1 cellular context compared by ENCODE assay signal in the genomic region with DNA sequence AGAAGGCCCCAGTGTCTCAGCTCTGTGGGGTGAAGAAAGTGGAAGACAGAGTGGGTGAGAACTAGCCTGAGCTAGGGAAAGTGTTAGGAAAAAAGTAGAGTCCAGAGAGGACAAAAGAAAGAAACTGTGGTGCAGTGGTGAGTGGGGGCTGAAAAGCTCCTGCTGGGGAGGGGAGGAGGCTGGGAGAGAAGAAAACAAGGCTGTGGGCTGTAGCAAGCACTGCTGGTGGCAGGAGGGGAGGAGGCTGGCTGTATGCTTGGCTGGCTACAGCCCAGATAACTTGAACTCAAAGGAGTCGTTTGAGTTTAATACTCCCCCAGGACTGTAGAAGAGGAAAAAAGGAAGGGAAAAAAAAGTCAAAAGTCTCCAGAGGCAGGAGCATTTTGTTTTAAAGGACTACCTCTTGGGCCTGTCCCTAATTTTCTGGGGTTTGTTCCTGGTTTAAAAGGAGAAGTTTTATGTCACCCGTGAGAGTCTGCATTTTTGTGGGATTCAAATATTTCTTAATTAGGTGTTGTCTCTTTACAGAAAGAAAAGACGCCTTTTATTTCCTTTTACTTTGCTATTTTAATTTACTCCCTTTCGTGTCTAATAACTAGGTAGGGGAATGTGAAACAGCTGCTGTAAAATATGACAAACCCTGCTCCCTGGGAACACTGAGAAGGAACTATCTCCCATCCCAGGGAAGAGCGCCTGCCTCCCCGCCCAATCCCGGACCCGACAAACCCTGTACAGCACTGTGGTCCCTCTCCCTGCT.
TF ChIP-seq lines count a peak whose summit lies in the region.

No MANE protein-coding gene starts in this region.

TF ChIP-seq in GM23338, 12 proteins besides CTCF, POLR2A, EP300 and RAD21 (continued from another document):
- TF ChIP-seq, protein P1, sequence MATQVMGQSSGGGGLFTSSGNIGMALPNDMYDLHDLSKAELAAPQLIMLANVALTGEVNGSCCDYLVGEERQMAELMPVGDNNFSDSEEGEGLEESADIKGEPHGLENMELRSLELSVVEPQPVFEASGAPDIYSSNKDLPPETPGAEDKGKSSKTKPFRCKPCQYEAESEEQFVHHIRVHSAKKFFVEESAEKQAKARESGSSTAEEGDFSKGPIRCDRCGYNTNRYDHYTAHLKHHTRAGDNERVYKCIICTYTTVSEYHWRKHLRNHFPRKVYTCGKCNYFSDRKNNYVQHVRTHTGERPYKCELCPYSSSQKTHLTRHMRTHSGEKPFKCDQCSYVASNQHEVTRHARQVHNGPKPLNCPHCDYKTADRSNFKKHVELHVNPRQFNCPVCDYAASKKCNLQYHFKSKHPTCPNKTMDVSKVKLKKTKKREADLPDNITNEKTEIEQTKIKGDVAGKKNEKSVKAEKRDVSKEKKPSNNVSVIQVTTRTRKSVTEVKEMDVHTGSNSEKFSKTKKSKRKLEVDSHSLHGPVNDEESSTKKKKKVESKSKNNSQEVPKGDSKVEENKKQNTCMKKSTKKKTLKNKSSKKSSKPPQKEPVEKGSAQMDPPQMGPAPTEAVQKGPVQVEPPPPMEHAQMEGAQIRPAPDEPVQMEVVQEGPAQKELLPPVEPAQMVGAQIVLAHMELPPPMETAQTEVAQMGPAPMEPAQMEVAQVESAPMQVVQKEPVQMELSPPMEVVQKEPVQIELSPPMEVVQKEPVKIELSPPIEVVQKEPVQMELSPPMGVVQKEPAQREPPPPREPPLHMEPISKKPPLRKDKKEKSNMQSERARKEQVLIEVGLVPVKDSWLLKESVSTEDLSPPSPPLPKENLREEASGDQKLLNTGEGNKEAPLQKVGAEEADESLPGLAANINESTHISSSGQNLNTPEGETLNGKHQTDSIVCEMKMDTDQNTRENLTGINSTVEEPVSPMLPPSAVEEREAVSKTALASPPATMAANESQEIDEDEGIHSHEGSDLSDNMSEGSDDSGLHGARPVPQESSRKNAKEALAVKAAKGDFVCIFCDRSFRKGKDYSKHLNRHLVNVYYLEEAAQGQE (IDR thresholded peaks at IDR 0.05; ENCODE audit: unreplicated experiment) = no peak
- TF ChIP-seq JUNB (IDR thresholded peaks at IDR 0.05; ENCODE audit: unreplicated experiment) (no peak), ZNF114 (CRISPR knock-in tag; IDR thresholded peaks at IDR 0.05) (no peak), EZH2phosphoT487 (IDR thresholded peaks at IDR 0.05; ENCODE audit: unreplicated experiment) (no peak), EZH2 (IDR thresholded peaks at IDR 0.05; ENCODE audit: low read depth, unreplicated experiment) (no peak), NANOG (IDR thresholded peaks at IDR 0.05; ENCODE audit: borderline replicate concordance) (no peak), CREB1 (CRISPR knock-in tag; IDR thresholded peaks at IDR 0.05; ENCODE audit: low read depth) (no peak)
- TF ChIP-seq, protein P2, sequence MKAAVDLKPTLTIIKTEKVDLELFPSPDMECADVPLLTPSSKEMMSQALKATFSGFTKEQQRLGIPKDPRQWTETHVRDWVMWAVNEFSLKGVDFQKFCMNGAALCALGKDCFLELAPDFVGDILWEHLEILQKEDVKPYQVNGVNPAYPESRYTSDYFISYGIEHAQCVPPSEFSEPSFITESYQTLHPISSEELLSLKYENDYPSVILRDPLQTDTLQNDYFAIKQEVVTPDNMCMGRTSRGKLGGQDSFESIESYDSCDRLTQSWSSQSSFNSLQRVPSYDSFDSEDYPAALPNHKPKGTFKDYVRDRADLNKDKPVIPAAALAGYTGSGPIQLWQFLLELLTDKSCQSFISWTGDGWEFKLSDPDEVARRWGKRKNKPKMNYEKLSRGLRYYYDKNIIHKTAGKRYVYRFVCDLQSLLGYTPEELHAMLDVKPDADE (IDR thresholded peaks at IDR 0.05) = no peak
